Comparison of ENCODE assay signal across 9 cellular contexts in the genomic region with DNA sequence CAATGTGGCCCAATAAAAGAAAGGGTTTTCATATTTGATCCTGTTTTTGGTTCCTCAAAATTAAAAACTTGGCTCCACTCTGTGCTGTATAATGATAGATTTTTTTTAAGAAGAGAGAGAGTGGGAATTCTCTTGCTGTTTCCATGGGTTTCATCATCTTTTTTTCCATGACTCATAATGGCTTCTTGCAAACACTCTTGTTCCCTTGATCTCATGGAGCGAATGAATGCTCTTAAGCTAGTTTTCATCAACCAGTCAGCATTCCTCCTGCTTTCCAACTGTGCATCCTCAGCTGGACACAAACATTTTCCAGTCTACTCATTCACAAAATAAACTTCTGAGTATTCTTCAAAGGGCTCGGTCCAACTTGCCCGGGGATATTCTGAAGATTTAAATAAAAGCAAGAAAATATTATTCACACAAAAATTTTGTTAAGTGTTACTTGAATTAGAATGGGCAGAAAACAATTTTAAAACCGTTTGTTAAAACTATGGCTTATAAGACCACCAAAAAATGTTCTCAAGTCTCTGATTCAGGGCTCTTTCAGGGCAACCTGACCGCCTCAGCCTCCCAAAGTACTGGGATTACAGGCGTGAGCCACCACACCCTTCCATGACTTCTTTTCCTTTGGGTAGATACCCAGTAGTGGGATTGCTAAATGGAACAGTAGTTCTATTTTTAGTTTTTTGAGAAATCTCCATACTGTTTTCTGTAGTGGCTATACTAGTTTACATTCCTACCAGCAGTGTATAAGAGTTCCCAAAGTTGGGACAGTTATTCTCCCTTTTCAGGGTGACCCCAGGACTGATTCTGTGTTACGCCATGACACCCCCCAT.
DNase-seq lines count a peak whose midpoint lies in the region; ATAC-seq lines count a peak whose summit lies in the region.
"Had no signal": no experiment of that assay in that cellular context is flagged by ENCODE, and none has a peak within 500 bp of the region (broad histone marks: within the 10 kb centered on the region; RNA-seq: fewer than 3 reads in every experiment).

No MANE protein-coding gene starts in this region.

- H3K9me3 ChIP-seq in CD4-positive, alpha-beta memory T cell (ENCODE audit: control insufficient read depth in 1 of 2, low read length in 2 of 2), result no peaks in the 10 kb centered on the region
- H3K9me3 ChIP-seq: psoas muscle had no signal

- peak overlapping the region in 6 of 7 donors; percentile 18 to 85 (median 54) for H3K27ac Mint-ChIP-seq in CD4-positive, alpha-beta memory T cell

- CTCF ChIA-PET in CD4-positive, alpha-beta memory T cell (lab: Charles Lee; ENCODE audit: partially characterized antibody), result no interaction called here

- no peak overlapping the region for H3K4me3 Mint-ChIP-seq in CD4-positive, alpha-beta memory T cell

- peaks cover 0 to 5% (median 4%) of the 10 kb centered on the region in 4 donors for H3K4me1 Mint-ChIP-seq in CD4-positive, alpha-beta memory T cell

- intact Hi-C loops in CD4-positive, alpha-beta memory T cell (cut with micrococcal nuclease), result no loop called here

- H3K4me3 ChIP-seq in CD4-positive, alpha-beta memory T cell (ENCODE audit: low read length in 2 of 2), result no peak overlapping the region
- H3K4me3 ChIP-seq: psoas muscle had no signal

- ATAC-seq in GM21423 (IDR thresholded peaks at IDR 0.05; ENCODE audit: unreplicated experiment) (no peak), HG03175 (IDR thresholded peaks at IDR 0.05; ENCODE audit: unreplicated experiment) (no peak)

- no peaks in the 10 kb centered on the region for H3K9me3 Mint-ChIP-seq in CD4-positive, alpha-beta memory T cell

- H3K36me3 ChIP-seq in CD4-positive, alpha-beta memory T cell (ENCODE audit: insufficient read depth, low read length), result peaks cover 17% of the 10 kb centered on the region

- no peak overlapping the region for H3K27ac ChIP-seq in CD4-positive, alpha-beta memory T cell (ENCODE audit: low read depth, low read length)
- H3K27ac ChIP-seq: psoas muscle had no signal

- H3K27me3 Mint-ChIP-seq in CD4-positive, alpha-beta memory T cell, result no peaks in the 10 kb centered on the region

- no peaks in the 10 kb centered on the region for H3K4me1 ChIP-seq in CD4-positive, alpha-beta memory T cell (ENCODE audit: insufficient read depth, low read length)
- H3K4me1 ChIP-seq: psoas muscle had no signal

- peaks cover 55 to 74% of the 10 kb centered on the region in 2 donors for H3K36me3 Mint-ChIP-seq in CD4-positive, alpha-beta memory T cell

- POLR2A ChIA-PET in CD4-positive, alpha-beta memory T cell (lab: Charles Lee; ENCODE audit: partially characterized antibody), result no interaction called here

- no peak for DNase-seq in CD4-positive, alpha-beta memory T cell
- DNase-seq in NCI-H226, result peak; percentile 61
- DNase-seq in dermis blood vessel endothelial cell, result peak; percentile 34
- peak; percentile 80 for DNase-seq in myocyte (ENCODE audit: low read depth)
- no peak for DNase-seq in NCI-H1436 (lab: John Stamatoyannopoulos, UW)
- no peak for DNase-seq in stimulated activated CD4-positive, alpha-beta T cell treated with anti-CD3 and anti-CD28 coated beads, Interleukin-15, amount 100 ng/mL, for 24 hours
- DNase-seq: psoas muscle had no signal

- H3K27me3 ChIP-seq in CD4-positive, alpha-beta memory T cell (ENCODE audit: insufficient read depth, low read length), result no peaks in the 10 kb centered on the region

Comparison
In these comparisons a context has a peak if more than half of its experiments do, and no peak if none do; other contexts are left out.
1. DNase-seq: peak in NCI-H226 (single experiment), dermis blood vessel endothelial cell (single experiment) and myocyte (single experiment); none in CD4-positive, alpha-beta memory T cell (0 of 5), NCI-H1436 (single experiment) and stimulated activated CD4-positive, alpha-beta T cell treated with anti-CD3 and anti-CD28 coated beads, Interleukin-15, amount 100 ng/mL, for 24 hours (single experiment).